Comparison of ENCODE assay signal across 15 cellular contexts in the genomic region with DNA sequence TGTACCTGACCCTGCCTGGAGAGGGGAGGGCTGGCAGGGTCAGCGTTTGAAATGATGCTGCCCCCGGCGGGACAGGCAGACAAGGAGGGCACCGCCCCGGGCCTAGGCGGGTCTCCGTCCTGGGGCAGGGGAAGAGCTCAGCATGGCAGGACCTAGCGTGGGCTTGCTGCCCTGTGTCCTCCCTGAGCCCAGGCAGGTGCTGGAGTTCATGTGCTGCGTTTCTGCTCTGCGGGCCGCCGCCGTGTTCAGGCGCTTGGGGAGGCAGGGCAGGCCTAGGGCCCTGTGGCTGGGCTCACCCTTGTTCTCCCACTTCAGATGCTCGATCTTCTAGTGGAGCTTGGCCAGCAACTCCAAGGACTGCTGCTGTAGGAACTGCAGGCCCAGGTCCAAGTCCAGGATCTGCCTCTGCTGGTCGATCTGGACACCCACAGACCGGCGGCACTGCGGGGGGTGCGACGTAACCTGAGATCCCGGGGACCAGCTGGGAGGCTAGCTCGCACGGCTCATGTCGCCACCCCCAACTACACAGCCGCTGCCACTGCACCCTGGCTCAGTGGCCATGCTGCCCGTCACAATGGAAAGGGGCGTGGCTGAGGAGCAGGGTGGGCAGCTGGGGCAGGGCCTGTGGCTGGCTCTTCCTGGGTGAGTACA.
DNase-seq lines count a peak whose midpoint lies in the region; ATAC-seq, FAIRE-seq and TF ChIP-seq lines count a peak whose summit lies in the region.
"Had no signal": no experiment of that assay in that cellular context is flagged by ENCODE, and none has a peak within 500 bp of the region (broad histone marks: within the 10 kb centered on the region; RNA-seq: fewer than 3 reads in every experiment).

No MANE protein-coding gene starts in this region.

- H3K9me3 Mint-ChIP-seq in activated T-helper 17 cell treated with anti-CD3 and anti-CD28 coated beads, Interleukin-2, amount 50 U/mL, for 72 hours, result no peaks in the 10 kb centered on the region
- no peaks in the 10 kb centered on the region for H3K9me3 Mint-ChIP-seq in CD8-positive, alpha-beta memory T cell
- H3K9me3 Mint-ChIP-seq: activated naive CD4-positive, alpha-beta T cell treated with anti-CD3 and anti-CD28 coated beads for 36 hours; CD8-positive, alpha-beta T cell; dendritic cell treated with granulocyte-macrophage colony-stimulating factor and Interleukin-4, amounts not matched to agents 40 ng/mL and 50 ng/mL, for 4 days had no signal

- CTCF ChIA-PET in H1 (lab: Charles Lee; ENCODE audit: partially characterized antibody), result interaction anchor here (0.6 to 26.7 kb wide), 8 partner anchors 8 to 69 kb away, joined by 3 to 366 read pairs (median 4); no protein-coding TSS in a partner anchor
- CTCF ChIA-PET in CD8-positive, alpha-beta memory T cell (lab: Charles Lee), result interaction anchor here (0.8 to 1.5 kb wide), 2 partner anchors 14 to 174 kb away, joined by 3 to 4 read pairs; no protein-coding TSS in a partner anchor

- peak overlapping the region; percentile 2 for H4K91ac ChIP-seq in H1 (replicated peaks; ENCODE audit: insufficient read length, low read length)

- H3K23me2 ChIP-seq in H1 (ENCODE audit: low read depth, low read length), result no peaks in the 10 kb centered on the region

- H4K8ac ChIP-seq in H1 (ENCODE audit: extremely low read depth, insufficient read depth, low read length), result peak overlapping the region; percentile 3; the same call in 1 of the 2 replicates

- no peak overlapping the region for H3K4me3 Mint-ChIP-seq in activated T-helper 17 cell treated with anti-CD3 and anti-CD28 coated beads, Interleukin-2, amount 50 U/mL, for 72 hours
- no peak overlapping the region for H3K4me3 Mint-ChIP-seq in CD8-positive, alpha-beta memory T cell
- H3K4me3 Mint-ChIP-seq: activated naive CD4-positive, alpha-beta T cell treated with anti-CD3 and anti-CD28 coated beads for 36 hours; CD8-positive, alpha-beta T cell; dendritic cell treated with granulocyte-macrophage colony-stimulating factor and Interleukin-4, amounts not matched to agents 40 ng/mL and 50 ng/mL, for 4 days had no signal

- peak overlapping the region; percentile 98 for H2BK15ac ChIP-seq in H1 (ENCODE audit: low read length)

- no peaks in the 10 kb centered on the region for H3K27me3 Mint-ChIP-seq in activated T-helper 17 cell treated with anti-CD3 and anti-CD28 coated beads, Interleukin-2, amount 50 U/mL, for 72 hours
- no peaks in the 10 kb centered on the region for H3K27me3 Mint-ChIP-seq in CD8-positive, alpha-beta memory T cell
- H3K27me3 Mint-ChIP-seq: dendritic cell treated with granulocyte-macrophage colony-stimulating factor and Interleukin-4, amounts not matched to agents 40 ng/mL and 50 ng/mL, for 4 days had no signal

- H4K20me1 ChIP-seq in H1 (replicated peaks in 1 of 2; ENCODE audit: control insufficient read depth in 1 of 2, insufficient read depth in 2 of 2, low read length in 2 of 2), result no peaks in the 10 kb centered on the region

- H2BK120ac ChIP-seq in H1 (replicated peaks; ENCODE audit: low read depth, low read length), result no peak overlapping the region

- H3K79me2 ChIP-seq in H1 (ENCODE audit: control insufficient read depth in 1 of 2, insufficient read depth in 2 of 2, low read length in 2 of 2), result no peaks in the 10 kb centered on the region

- H3K56ac ChIP-seq in H1 (replicated peaks; ENCODE audit: insufficient read length, low read depth, low read length), result no peak overlapping the region

- FAIRE-seq in H1 (lab: Jason Lieb, UNC), result no peak

- H3K9ac ChIP-seq in H1 (replicated peaks in 1 of 4; ENCODE audit: extremely low read depth in 1 of 4, low read depth in 3 of 4, low read length in 3 of 4), result no peak overlapping the region

- H3K27ac Mint-ChIP-seq in activated T-helper 17 cell treated with anti-CD3 and anti-CD28 coated beads, Interleukin-2, amount 50 U/mL, for 72 hours, result no peak overlapping the region
- H3K27ac Mint-ChIP-seq in CD8-positive, alpha-beta memory T cell, result no peak overlapping the region
- H3K27ac Mint-ChIP-seq: activated naive CD4-positive, alpha-beta T cell treated with anti-CD3 and anti-CD28 coated beads for 36 hours; dendritic cell treated with granulocyte-macrophage colony-stimulating factor and Interleukin-4, amounts not matched to agents 40 ng/mL and 50 ng/mL, for 4 days had no signal

- peaks cover 0 to 6% (median 4%) of the 10 kb centered on the region in 4 experiments; a peak in 4 of 7 replicates for H3K4me1 ChIP-seq in H1 (replicated peaks in 1 of 4; ENCODE audit: control insufficient read depth in 3 of 4, insufficient read depth in 4 of 4, low read length in 3 of 4)
- no peaks in the 10 kb centered on the region for H3K4me1 ChIP-seq in esophagus muscularis mucosa
- no peaks in the 10 kb centered on the region for H3K4me1 ChIP-seq in CD8-positive, alpha-beta memory T cell (ENCODE audit: insufficient read depth, low read length)
- H3K4me1 ChIP-seq: heart right ventricle had no signal

- H3K27ac ChIP-seq in H1 (ENCODE audit: low read depth, low read length) (no peak overlapping the region), esophagus muscularis mucosa (replicated peaks in 1 of 4) (no peak overlapping the region)
- no peak overlapping the region for H3K27ac ChIP-seq in CD8-positive, alpha-beta memory T cell (ENCODE audit: low read depth, low read length)
- H3K27ac ChIP-seq: heart right ventricle had no signal

- H2BK12ac ChIP-seq in H1 (ENCODE audit: low read depth, low read length), result peak overlapping the region; percentile 90; the same call in 1 of the 2 replicates

- no peaks in the 10 kb centered on the region for H3K27me3 ChIP-seq in H1 (replicated peaks in 1 of 4; ENCODE audit: control insufficient read depth in 3 of 4, extremely low read depth in 1 of 4, insufficient read depth in 3 of 4, low read length in 3 of 4)
- H3K27me3 ChIP-seq in esophagus muscularis mucosa, result no peaks in the 10 kb centered on the region
- no peaks in the 10 kb centered on the region for H3K27me3 ChIP-seq in CD8-positive, alpha-beta memory T cell (ENCODE audit: insufficient read depth, low read length, poor library complexity, severe bottlenecking)
- H3K27me3 ChIP-seq: heart right ventricle had no signal

- H3K79me1 ChIP-seq in H1 (ENCODE audit: low read depth, low read length), result no peaks in the 10 kb centered on the region

- H3K36me3 Mint-ChIP-seq in activated T-helper 17 cell treated with anti-CD3 and anti-CD28 coated beads, Interleukin-2, amount 50 U/mL, for 72 hours (ENCODE audit: low read depth), result peaks cover 9% of the 10 kb centered on the region
- H3K36me3 Mint-ChIP-seq in CD8-positive, alpha-beta memory T cell, result peaks cover 0 to 11% (median 0%) of the 10 kb centered on the region in 3 donors

- H2BK5ac ChIP-seq in H1 (ENCODE audit: low read depth, low read length), result peak overlapping the region; percentile 60; the same call in 1 of the 2 replicates

- DNase-seq in DMS 273 treated with DMSO at 0.1 percent for 48 hours (lab: John Stamatoyannopoulos, UW) (peak; percentile 52), NCI-H146 treated with DMSO at 0.1 percent for 48 hours (lab: John Stamatoyannopoulos, UW; ENCODE audit: unreplicated experiment) (peak; percentile 28), H1 (ENCODE audit: low read depth in 1 of 2, low spot score in 2 of 2) (peak; percentile 23 to 79), mucosa of gallbladder (ENCODE audit: low spot score) (peak; percentile 58), esophagus muscularis mucosa (ENCODE audit: extremely low spot score) (no peak), activated gamma-delta T cell treated with Interleukin-2 at 50 U/mL for 16 hours (no peak)
- DNase-seq in CD8-positive, alpha-beta memory T cell, result no peak
- DNase-seq: activated CD4-positive, alpha-beta T cell treated with anti-CD3 and anti-CD28 coated beads for 48 hours; activated naive CD4-positive, alpha-beta T cell treated with anti-CD3 and anti-CD28 coated beads for 36 hours; CD8-positive, alpha-beta T cell; heart right ventricle; NCI-H526 treated with DMSO at 0.1 percent for 48 hours had no signal

- peaks cover 0 to 3% (median 0%) of the 10 kb centered on the region in 4 experiments; a peak in 2 of 8 replicates for H3K36me3 ChIP-seq in H1 (ENCODE audit: control insufficient read depth in 2 of 4, insufficient read depth in 4 of 4, low read length in 3 of 4)
- peaks cover 8 to 13% (median 12%) of the 10 kb centered on the region in 4 donors for H3K36me3 ChIP-seq in esophagus muscularis mucosa
- H3K36me3 ChIP-seq in CD8-positive, alpha-beta memory T cell (ENCODE audit: insufficient read depth, low read length), result peaks cover 4% of the 10 kb centered on the region

- H3K23ac ChIP-seq in H1 (ENCODE audit: insufficient read length), result no peak overlapping the region

- H4K5ac ChIP-seq in H1 (ENCODE audit: insufficient read length, low read depth, low read length), result no peak overlapping the region

- H3K18ac ChIP-seq in H1 (ENCODE audit: extremely low read depth, low read length), result peak overlapping the region; percentile 90

- H3K4me1 Mint-ChIP-seq in activated T-helper 17 cell treated with anti-CD3 and anti-CD28 coated beads, Interleukin-2, amount 50 U/mL, for 72 hours, result no peaks in the 10 kb centered on the region
- H3K4me1 Mint-ChIP-seq in CD8-positive, alpha-beta memory T cell, result peaks cover 0 to 18% (median 2%) of the 10 kb centered on the region in 3 donors

- ATAC-seq in activated T-helper 17 cell treated with anti-CD3 and anti-CD28 coated beads, Interleukin-2, amount 50 U/mL, for 72 hours (replicated peaks), result no peak
- ATAC-seq: CD8-positive, alpha-beta T cell; heart right ventricle had no signal

- H2AK5ac ChIP-seq in H1 (ENCODE audit: low read depth, low read length), result no peak overlapping the region

- no peak overlapping the region for H3K14ac ChIP-seq in H1 (ENCODE audit: insufficient read length)

- H3K4me2 ChIP-seq in H1 (ENCODE audit: insufficient read depth in 1 of 2, low read depth in 2 of 2, low read length in 2 of 2), result peak overlapping the region in 1 of 2 experiments; percentile 38; a peak in 2 of 4 replicates
- H3K4me2 ChIP-seq: smooth muscle cell had no signal

- TF ChIP-seq CTCF in H1 (IDR thresholded peaks at IDR 0.05; ENCODE audit: control extremely low read depth in 1 of 3, insufficient read depth in 1 of 3, low read depth in 1 of 3, low read length in 3 of 3), result no peak
- TF ChIP-seq CTCF in esophagus muscularis mucosa (IDR thresholded peaks at IDR 0.05), result no peak

- H2AFZ ChIP-seq in H1 (ENCODE audit: low read length), result peak overlapping the region; percentile 45; the same call in 1 of the 2 replicates

- TF ChIP-seq RAD21 in H1 (IDR thresholded peaks at IDR 0.05 in 1 of 2, conservative IDR thresholded peaks at IDR 0.05 in 1 of 2; ENCODE audit: low read depth in 2 of 2, low read length in 2 of 2), result no peak

- TF ChIP-seq EP300 in H1 (IDR thresholded peaks at IDR 0.05; ENCODE audit: borderline replicate concordance in 1 of 2, low read depth in 2 of 2, low read length in 2 of 2) (no peak), esophagus muscularis mucosa (IDR thresholded peaks at IDR 0.05) (no peak)

- 66% methylated on average over 28 of the region's 28 CpGs; no CpG with 5 or more reads in 1 of the 2 experiments for WGBS in H1 (ENCODE audit: extremely low coverage in 1 of 2, insufficient coverage in 1 of 2, insufficient read length in 1 of 2, insufficient replicate concordance in 2 of 2, low coverage in 1 of 2, low lambda C conversion rate in 2 of 2, missing lambda C conversion rate in 1 of 2), 2 experiments
- 88% methylated on average over 11 of the region's 28 CpGs for WGBS in esophagus muscularis mucosa

- intact Hi-C loops in esophagus muscularis mucosa (cut with DNase I), result no loop called here

- peak overlapping the region; percentile 72; the same call in 1 of the 2 replicates for H2BK20ac ChIP-seq in H1 (ENCODE audit: low read length)

- POLR2A ChIA-PET in H1 (lab: Charles Lee; ENCODE audit: partially characterized antibody), result no interaction called here
- POLR2A ChIA-PET in CD8-positive, alpha-beta memory T cell (lab: Charles Lee), result no interaction called here

- no peak for TF ChIP-seq POLR2A in H1 (IDR thresholded peaks at IDR 0.05; ENCODE audit: control extremely low read depth in 1 of 2, low read depth in 2 of 2, low read length in 2 of 2)
- TF ChIP-seq POLR2A in esophagus muscularis mucosa (IDR thresholded peaks at IDR 0.05; ENCODE audit: low read depth), result no peak

- H3K9me3 ChIP-seq in H1 (ENCODE audit: insufficient read depth in 2 of 2, low read depth in 1 of 2, low read length in 1 of 2) (no peaks in the 10 kb centered on the region), esophagus muscularis mucosa (no peaks in the 10 kb centered on the region)
- no peaks in the 10 kb centered on the region for H3K9me3 ChIP-seq in CD8-positive, alpha-beta memory T cell (ENCODE audit: low read length)
- H3K9me3 ChIP-seq: heart right ventricle had no signal

- no peak overlapping the region for H3K4ac ChIP-seq in H1 (replicated peaks; ENCODE audit: insufficient read length, low read depth, low read length)

- H3K4me3 ChIP-seq in H1 (ENCODE audit: extremely low read depth in 1 of 4, insufficient read depth in 2 of 4, low read depth in 3 of 4, low read length in 4 of 4) (no peak overlapping the region), esophagus muscularis mucosa (no peak overlapping the region)
- H3K4me3 ChIP-seq in CD8-positive, alpha-beta memory T cell (ENCODE audit: low read length), result no peak overlapping the region
- H3K4me3 ChIP-seq: heart right ventricle, smooth muscle cell had no signal

Comparison
In these comparisons a context has a peak if more than half of its experiments do, and no peak if none do; other contexts are left out.
1. DNase-seq: peak in DMS 273 treated with DMSO at 0.1 percent for 48 hours (single experiment), NCI-H146 treated with DMSO at 0.1 percent for 48 hours (single experiment), H1 (2 of 2) and mucosa of gallbladder (single experiment); none in esophagus muscularis mucosa (single experiment), CD8-positive, alpha-beta memory T cell (0 of 5) and activated gamma-delta T cell treated with Interleukin-2 at 50 U/mL for 16 hours (single experiment).